In the genomic region with DNA sequence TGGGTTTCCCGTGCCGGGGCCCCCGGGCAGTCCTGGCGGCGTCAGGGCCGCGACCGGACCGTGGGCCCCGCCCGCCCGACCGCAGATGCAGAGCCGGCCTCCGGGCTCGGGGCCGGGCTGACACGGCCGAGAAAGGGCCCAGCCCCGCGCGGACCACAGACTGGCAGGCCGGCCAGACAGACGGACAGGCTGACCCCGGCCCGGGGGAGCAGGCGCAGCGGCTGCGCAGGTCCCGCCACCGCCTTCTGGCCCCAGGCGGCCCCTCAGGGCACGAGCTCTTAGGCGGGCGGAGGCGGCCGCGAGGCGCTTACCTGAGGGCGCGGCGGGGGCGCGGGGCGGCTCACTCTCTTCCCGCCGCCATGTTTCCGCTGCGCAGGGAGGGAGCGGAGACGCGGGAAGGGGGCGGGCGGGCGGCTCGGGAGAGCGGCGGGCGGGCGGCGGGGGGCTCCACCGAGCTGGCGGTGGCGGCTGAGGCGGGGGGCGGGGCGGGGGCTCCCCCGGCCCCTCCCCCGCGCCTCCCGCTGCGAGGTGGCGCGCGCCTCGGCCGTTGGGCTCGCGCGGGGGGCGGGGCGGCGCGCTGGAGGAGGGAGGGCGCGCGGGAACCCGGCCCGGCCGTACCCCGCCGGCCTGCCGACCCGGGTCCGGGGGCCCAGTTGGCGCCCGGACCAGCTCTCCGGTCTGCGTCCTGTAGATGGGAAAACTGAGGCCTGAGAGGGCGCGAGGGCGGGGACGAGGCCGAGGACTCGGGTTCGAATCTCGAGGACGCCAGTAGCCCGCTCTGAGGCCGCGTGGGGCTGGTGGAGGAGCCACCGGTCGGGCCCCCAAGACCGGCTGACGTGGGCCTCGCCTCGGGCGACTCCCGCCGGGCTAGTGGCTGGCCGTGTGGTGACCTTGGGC, we compare ENCODE assay signal across 8 cellular contexts. TPM values are rescaled to one million over a fixed set of nuclear protein-coding genes. Genes with fewer than 3 reads are reported as not detected.
DNase-seq lines count a peak whose midpoint lies in the region; ATAC-seq and TF ChIP-seq lines count a peak whose summit lies in the region.

A gene (minus strand): TSS at position 559 of the 897 bp plus-strand sequence. CDS start 56,173 bp downstream, outside the sequence.

- DNase-seq in AG04450 (ENCODE audit: low read depth, low spot score): no peak
- DNase-seq in NOMO-1 treated with DMSO at 0.1 percent for 48 hours (lab: John Stamatoyannopoulos, UW; ENCODE audit: unreplicated experiment): peak; percentile 43
- DNase-seq in activated T-cell treated with anti-CD3 and anti-CD28 coated beads, Interleukin-2, amount 50 U/mL, for 48 hours: peak; percentile 69 to 74
- peak; percentile 23 for DNase-seq in fibroblast of peridontal ligament (ENCODE audit: extremely low read depth)

- POLR2A ChIA-PET in AG04450 (lab: Yijun Ruan, JAX): no interaction called here

- peak within 1 kb of the TSS; percentile 78 to 79 for H3K9ac ChIP-seq in stomach smooth muscle (ENCODE audit: low read length in 2 of 2)

- H3K9me3 Mint-ChIP-seq in nephron: no peaks in the 10 kb centered on the region

- peaks cover 20% of the 10 kb centered on the region for H3K4me1 ChIP-seq in stomach smooth muscle (ENCODE audit: control insufficient read depth, insufficient read depth, low read length)

- H3K4me3 Mint-ChIP-seq in nephron: peak within 1 kb of the TSS; percentile 86 to 97 (median 94)

- no peaks in the 10 kb centered on the region for H3K36me3 Mint-ChIP-seq in nephron (ENCODE audit: low read depth)

- TF ChIP-seq CTCF in AG04450 (IDR thresholded peaks at IDR 0.05; ENCODE audit: low read depth, low read length): no peak
- TF ChIP-seq CTCF in nephron (IDR thresholded peaks at IDR 0.05; ENCODE audit: unreplicated experiment in 3 of 3): no peak

- in situ Hi-C loops in GM18951 (cut with MboI; ENCODE audit: low sequenced_read_pairs, unreplicated experiment): no loop called here

- peak within 1 kb of the TSS; percentile 65 for H3K4me3 ChIP-seq in AG04450 (ENCODE audit: low read depth, low read length)
- H3K4me3 ChIP-seq in stomach smooth muscle (ENCODE audit: low read length in 2 of 2): peak within 1 kb of the TSS; percentile 71 to 79

- H3K4me1 Mint-ChIP-seq in nephron: peaks cover 23% of the 10 kb centered on the region

- CTCF ChIA-PET in AG04450 (lab: Charles Lee): no interaction called here

- H3K27ac Mint-ChIP-seq in nephron: peak within 1 kb of the TSS; percentile 96 to 98 (median 96)

- H3K27me3 Mint-ChIP-seq in nephron (ENCODE audit: low read depth): peaks cover 11% of the 10 kb centered on the region

- H3K27ac ChIP-seq in AG04450 (ENCODE audit: low read depth, low read length) (peak within 1 kb of the TSS; percentile 74), stomach smooth muscle (ENCODE audit: low read length) (peak within 1 kb of the TSS; percentile 86)

- H3K36me3 ChIP-seq in stomach smooth muscle (ENCODE audit: control insufficient read depth in 2 of 2, insufficient read depth in 2 of 2, low read length in 2 of 2): no peaks in the 10 kb centered on the region

- peak; percentile 55 for TF ChIP-seq POLR2A in GM18951 (IDR thresholded peaks at IDR 0.05; ENCODE audit: extremely low read depth, insufficient read depth, insufficient read length)

- ATAC-seq in HG03175 (IDR thresholded peaks at IDR 0.05; ENCODE audit: unreplicated experiment): peak; percentile 40

- no peaks in the 10 kb centered on the region for H3K27me3 ChIP-seq in AG04450 (ENCODE audit: control insufficient read depth, insufficient read depth, low read length)
- H3K27me3 ChIP-seq in stomach smooth muscle (ENCODE audit: control insufficient read depth in 1 of 2, insufficient read depth in 2 of 2, low read length in 2 of 2): no peaks in the 10 kb centered on the region

- no peaks in the 10 kb centered on the region; the same call in 1 of the 2 replicates for H3K9me3 ChIP-seq in AG04450 (ENCODE audit: control insufficient read depth, insufficient read depth, low read length)
- no peaks in the 10 kb centered on the region for H3K9me3 ChIP-seq in stomach smooth muscle (ENCODE audit: control insufficient read depth in 2 of 2, low read length in 2 of 2)

RNA-seq across cellular contexts. Expression of the gene that starts here (rescaled TPM):
- polyA plus RNA-seq in AG04450 (2011; rRNA removed): 32.1 and 37.5 TPM in 2 replicates
- polyA minus RNA-seq in AG04450 (2011; rRNA and poly(A)+ RNA removed): 57.0 and 67.1 TPM in 2 replicates
